In the genomic region with DNA sequence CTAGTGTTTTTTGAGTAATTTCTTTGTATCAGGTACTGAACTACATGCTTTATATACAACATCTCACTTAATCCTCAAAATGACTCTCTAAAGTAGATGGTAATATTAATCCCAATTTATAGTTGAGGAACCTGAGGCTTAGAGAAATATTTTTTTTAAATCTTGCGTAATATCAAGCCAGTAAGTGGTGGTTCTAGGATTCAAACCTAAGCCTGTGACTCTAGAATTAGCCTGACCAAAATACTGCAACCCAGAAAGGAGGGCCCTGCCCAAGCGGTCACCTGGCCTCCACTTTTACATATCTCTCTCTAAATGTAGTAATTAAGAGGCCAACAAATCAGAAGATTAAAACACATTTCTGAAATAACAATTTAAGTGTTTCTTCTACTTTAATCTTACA, we compare ENCODE assay signal across 28 cellular contexts.
"Had no signal": no experiment of that assay in that cellular context is flagged by ENCODE, and none has a peak within 500 bp of the region (broad histone marks: within the 10 kb centered on the region; RNA-seq: fewer than 3 reads in every experiment).

No MANE protein-coding gene starts in this region.

- H3K4me1 ChIP-seq: left ventricle myocardium inferior, pancreas, prostate gland, sigmoid colon, stomach, testis, thyroid gland, transverse colon, upper lobe of left lung had no signal

- H3K4me3 ChIP-seq: heart left ventricle, left ventricle myocardium inferior, lung, mucosa of descending colon, pancreas, prostate gland, sigmoid colon, stomach, testis, thyroid gland, transverse colon, upper lobe of left lung had no signal

- H3K9me3 ChIP-seq: heart left ventricle, left ventricle myocardium inferior, mucosa of descending colon, pancreas, prostate gland, sigmoid colon, stomach, testis, thyroid gland, transverse colon, upper lobe of left lung had no signal

- H3K36me3 ChIP-seq: prostate gland had no signal

- H3K27ac ChIP-seq: heart left ventricle, left ventricle myocardium inferior, pancreas, prostate gland, sigmoid colon, stomach, testis, thyroid gland, transverse colon, upper lobe of left lung had no signal

- ATAC-seq: heart left ventricle; mucosa of descending colon; naive thymus-derived CD4-positive, alpha-beta T cell; natural killer cell treated with Interleukin-12 subunit alpha and Interleukin-12 subunit beta and Interleukin-15 and Interleukin-18, amount 100 ng/mL, for 72 hours; pancreas; right cardiac atrium; stimulated activated memory B cell treated with anti-CD40 and anti-IgM and Interleukin-4, amounts not matched to agents 10 μg/mL and 1 μg/mL and 100 μg/mL, for 72 hours; stimulated activated naive CD8-positive, alpha-beta T cell treated with anti-CD3 and anti-CD28 coated beads, Interleukin-15, Interleukin-2, amounts not matched to agents 100 U/mL and 50 U/mL, for 24 hours had no signal

- H3K27me3 ChIP-seq: heart left ventricle, pancreas, sigmoid colon, stomach, testis, thyroid gland, transverse colon, upper lobe of left lung had no signal

- DNase-seq: heart left ventricle; hypothalamus; immature natural killer cell; islet precursor cell; left ventricle myocardium inferior; midbrain; mucosa of descending colon; naive thymus-derived CD4-positive, alpha-beta T cell; pancreas; posterior cingulate gyrus; retina; right cardiac atrium; sigmoid colon; small intestine; stimulated activated CD4-positive, alpha-beta T cell treated with anti-CD3 and anti-CD28 coated beads, Interleukin-1b, Interleukin-23, amount 100 ng/mL, for 48 hours; stimulated activated CD4-positive, alpha-beta T cell treated with anti-CD3 and anti-CD28 coated beads, Interleukin-2, amount 100 ng/mL, for 48 hours; stimulated activated CD4-positive, alpha-beta T cell treated with anti-CD3 and anti-CD28 coated beads, Interleukin-4, amount 100 ng/mL, for 4 hours; stimulated activated CD8-positive, alpha-beta memory T cell treated with anti-CD3 and anti-CD28 coated beads, Interleukin-4, amount 100 ng/mL, for 48 hours; stimulated activated naive CD8-positive, alpha-beta T cell treated with anti-CD3 and anti-CD28 coated beads, Interleukin-15, Interleukin-2, amounts not matched to agents 100 U/mL and 50 U/mL, for 24 hours; stomach; testis; thyroid gland; transverse colon; upper lobe of left lung had no signal
